Comparison of ENCODE assay signal across 23 cellular contexts in the genomic region with DNA sequence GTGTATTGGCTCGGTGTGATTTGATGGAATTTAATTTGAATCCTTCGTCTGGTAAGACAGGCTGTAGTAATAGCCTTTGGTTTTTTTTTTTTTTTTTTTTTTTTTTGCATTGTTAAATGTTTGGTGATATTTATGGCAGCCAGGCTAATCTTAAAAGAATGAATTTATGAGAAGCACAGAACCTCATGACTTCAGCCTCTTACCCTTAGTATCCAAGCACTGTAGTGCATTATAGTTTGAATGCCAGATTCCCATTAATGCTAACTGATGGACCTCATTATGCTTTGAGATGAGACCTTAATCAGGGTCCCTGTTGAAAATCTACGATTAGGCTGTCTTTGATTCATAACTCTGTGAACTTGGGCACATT.
A peak's percentile ranks its signal among the peaks of the same experiment; 100 is the strongest.
DNase-seq lines count a peak whose midpoint lies in the region; ATAC-seq and TF ChIP-seq lines count a peak whose summit lies in the region.
"Had no signal": no experiment of that assay in that cellular context is flagged by ENCODE, and none has a peak within 500 bp of the region (broad histone marks: within the 10 kb centered on the region; RNA-seq: fewer than 3 reads in every experiment).

No MANE protein-coding gene starts in this region.

- no peak for TF ChIP-seq POLR2A in erythroblast (IDR thresholded peaks at IDR 0.05; ENCODE audit: low read length)

- H3K9me3 Mint-ChIP-seq in brain: no peaks in the 10 kb centered on the region
- H3K9me3 Mint-ChIP-seq in nephron: no peaks in the 10 kb centered on the region
- H3K9me3 Mint-ChIP-seq: CD4-positive, alpha-beta T cell had no signal

- no peaks in the 10 kb centered on the region for H3K36me3 ChIP-seq in thoracic aorta
- H3K36me3 ChIP-seq: SJCRH30 had no signal

- no peaks in the 10 kb centered on the region for H3K9me3 ChIP-seq in thoracic aorta
- H3K9me3 ChIP-seq: BLaER1 treated with 17β-estradiol and CSF1 and Interleukin-3, amounts not matched to agents 10 nM and 100 nM; SJCRH30 had no signal

- H3K4me3 ChIP-seq in thoracic aorta: peak overlapping the region; percentile 54
- H3K4me3 ChIP-seq: BLaER1 treated with 17β-estradiol and CSF1 and Interleukin-3, amounts not matched to agents 10 nM and 100 nM; SJCRH30 had no signal

- H3K36me3 Mint-ChIP-seq in brain (no peaks in the 10 kb centered on the region), nephron (ENCODE audit: low read depth) (no peaks in the 10 kb centered on the region)

- peak overlapping the region; percentile 40 to 56 for H3K27ac ChIP-seq in thoracic aorta
- H3K27ac ChIP-seq: BLaER1 treated with 17β-estradiol and CSF1 and Interleukin-3, amounts not matched to agents 10 nM and 100 nM; SJCRH30 had no signal

- TF ChIP-seq CTCF in brain (conservative IDR thresholded peaks at IDR 0.05) (no peak), nephron (IDR thresholded peaks at IDR 0.05; ENCODE audit: unreplicated experiment in 3 of 3) (no peak), thoracic aorta (IDR thresholded peaks at IDR 0.05) (no peak)

- H3K27me3 ChIP-seq in thoracic aorta (replicated peaks; ENCODE audit: insufficient read depth): no peaks in the 10 kb centered on the region
- H3K27me3 ChIP-seq: BLaER1 treated with 17β-estradiol and CSF1 and Interleukin-3, amounts not matched to agents 10 nM and 100 nM; SJCRH30 had no signal

- H3K4me1 Mint-ChIP-seq in brain (peaks cover 31% of the 10 kb centered on the region), nephron (no peaks in the 10 kb centered on the region)

- ATAC-seq in thoracic aorta (ENCODE audit: insufficient number of reproducible peaks, low FRiP score, low read depth): no peak
- ATAC-seq: PC-3, Right ventricle myocardium inferior had no signal

- H3K4me3 Mint-ChIP-seq in brain (peak overlapping the region; percentile 51 to 80 (median 57)), nephron (peak overlapping the region in 1 of 3 experiments; percentile 23)
- H3K4me3 Mint-ChIP-seq: CD4-positive, alpha-beta T cell had no signal

- peak overlapping the region in 3 of 5 experiments; percentile 44 to 69 (median 61) for H3K27ac Mint-ChIP-seq in brain
- peak overlapping the region in 2 of 3 experiments; percentile 26 to 78 for H3K27ac Mint-ChIP-seq in nephron
- H3K27ac Mint-ChIP-seq: CD4-positive, alpha-beta T cell had no signal

- H3K27me3 Mint-ChIP-seq in brain: peaks cover 30% of the 10 kb centered on the region
- no peaks in the 10 kb centered on the region for H3K27me3 Mint-ChIP-seq in nephron (ENCODE audit: low read depth)

- peaks cover 10 to 30% of the 10 kb centered on the region in 2 donors for H3K4me1 ChIP-seq in thoracic aorta (ENCODE audit: control insufficient read depth in 1 of 2, low read depth in 2 of 2)
- H3K4me1 ChIP-seq: BLaER1 treated with 17β-estradiol and CSF1 and Interleukin-3, amounts not matched to agents 10 nM and 100 nM; SJCRH30 had no signal

- DNase-seq in EH (ENCODE audit: low read depth) (peak; percentile 29), thoracic aorta (ENCODE audit: low spot score) (no peak), T-helper 2 cell (no peak), erythroblast (lab: John Stamatoyannopoulos, UW) (no peak), germinal center (ENCODE audit: low spot score) (no peak)
- DNase-seq: AML-193; CD4-positive, alpha-beta T cell; DMS53; HCEC 1CT; NCI-H1048; NCI-H1417; NCI-H1694; NCI-H2081; NCI-H446; NCI-H524 treated with DMSO at 0.1 percent for 48 hours; NCI-H774; NK-92 treated with Interleukin-12 subunit alpha and Interleukin-12 subunit beta, amount 100 ng/mL, for 24 hours; PC-3; SJCRH30 had no signal
